ENCODE assay signal across 20 cellular contexts in the genomic region with DNA sequence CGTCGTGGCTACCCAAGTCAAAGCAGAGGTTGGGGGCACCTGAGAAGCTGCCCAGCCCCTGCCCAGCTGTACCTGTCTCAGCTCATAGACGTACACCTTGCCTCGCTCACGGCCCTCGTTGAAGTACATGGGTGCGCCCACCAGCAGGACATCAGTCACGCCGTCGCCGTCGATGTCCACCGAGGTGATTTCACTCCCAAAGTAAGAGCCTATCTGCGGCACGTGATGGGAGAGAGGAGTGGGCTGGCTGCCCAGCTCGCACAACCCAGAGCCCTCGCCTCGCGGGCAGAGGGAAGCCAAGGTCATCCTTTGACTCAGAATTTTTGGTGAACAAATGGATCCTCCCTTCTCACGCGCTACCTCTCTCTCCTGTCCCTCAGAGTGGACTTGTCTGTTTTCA.
"Had no signal": no experiment of that assay in that cellular context is flagged by ENCODE, and none has a peak within 500 bp of the region (broad histone marks: within the 10 kb centered on the region; RNA-seq: fewer than 3 reads in every experiment).

No MANE protein-coding gene starts in this region.

- H3K36me3 ChIP-seq: neutrophil, pancreas, suprapubic skin, transverse colon had no signal

- H3K27ac ChIP-seq: left ventricle myocardium inferior, neutrophil, pancreas, psoas muscle, right atrium auricular region, suprapubic skin, transverse colon had no signal

- H3K27me3 ChIP-seq: pancreas, right atrium auricular region, transverse colon had no signal

- H3K4me3 ChIP-seq: left ventricle myocardium inferior, lung, pancreas, psoas muscle, right atrium auricular region, suprapubic skin, transverse colon had no signal

- H3K27ac Mint-ChIP-seq: activated CD4-positive, alpha-beta memory T cell treated with anti-CD3 and anti-CD28 coated beads for 36 hours; activated T-cell treated with anti-CD3 and anti-CD28 coated beads, Interleukin-2, amount 50 U/mL, for 24 hours had no signal

- H3K36me3 Mint-ChIP-seq: activated CD4-positive, alpha-beta memory T cell treated with anti-CD3 and anti-CD28 coated beads for 36 hours had no signal

- H3K4me1 ChIP-seq: pancreas, psoas muscle had no signal

- DNase-seq: activated CD4-positive, alpha-beta memory T cell treated with anti-CD3 and anti-CD28 coated beads for 36 hours; activated CD4-positive, alpha-beta T cell treated with anti-CD3 and anti-CD28 coated beads for 4 hours; activated CD8-positive, alpha-beta memory T cell treated with anti-CD3 and anti-CD28 coated beads, Interleukin-2, amount 50 U/mL, for 4 hours; activated gamma-delta T cell; activated naive CD4-positive, alpha-beta T cell treated with anti-CD3 and anti-CD28 coated beads, Interleukin-2, amount 50 U/mL, for 16 hours; activated T-cell treated with anti-CD3 and anti-CD28 coated beads, Interleukin-2, amount 50 U/mL, for 24 hours; amygdala; effector CD8-positive, alpha-beta T cell; glutamatergic neuron; left ventricle myocardium inferior; pancreas; psoas muscle; stimulated activated naive CD4-positive, alpha-beta T cell; transverse colon had no signal

- H3K9me3 Mint-ChIP-seq: activated CD4-positive, alpha-beta memory T cell treated with anti-CD3 and anti-CD28 coated beads for 36 hours; activated T-cell treated with anti-CD3 and anti-CD28 coated beads, Interleukin-2, amount 50 U/mL, for 24 hours; central memory CD8-positive, alpha-beta T cell; nephron had no signal

- H3K9me3 ChIP-seq: left ventricle myocardium inferior, neutrophil, pancreas, psoas muscle, right atrium auricular region, suprapubic skin, transverse colon had no signal

- ATAC-seq: pancreas, psoas muscle had no signal

- H3K4me3 Mint-ChIP-seq: activated CD4-positive, alpha-beta memory T cell treated with anti-CD3 and anti-CD28 coated beads for 36 hours; activated T-cell treated with anti-CD3 and anti-CD28 coated beads, Interleukin-2, amount 50 U/mL, for 24 hours; central memory CD8-positive, alpha-beta T cell; nephron had no signal
